In the genomic region with DNA sequence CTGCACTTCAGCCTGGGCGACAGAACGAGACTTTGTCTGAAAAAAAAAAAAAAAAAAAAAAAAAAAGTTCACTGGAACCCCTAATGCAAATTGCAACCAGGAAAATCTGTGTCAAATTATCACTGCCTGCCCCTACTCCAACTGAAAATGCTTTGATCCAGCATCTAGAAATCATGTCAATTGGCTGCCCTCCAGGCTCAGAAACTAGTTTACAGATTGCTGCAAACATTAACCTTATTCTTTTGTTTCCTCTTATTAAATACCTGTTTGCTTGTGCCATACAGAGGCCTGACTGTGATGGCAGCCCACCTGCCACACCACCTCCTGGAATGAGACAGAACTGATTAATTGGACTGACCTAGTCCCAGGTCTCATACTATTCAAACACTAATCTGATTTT, we compare ENCODE assay signal across 19 cellular contexts. TPM values are rescaled to one million over a fixed set of nuclear protein-coding genes. Genes with fewer than 3 reads are reported as not detected.
A peak's percentile ranks its signal among the peaks of the same experiment; 100 is the strongest.
DNase-seq lines count a peak whose midpoint lies in the region; ATAC-seq, FAIRE-seq and TF ChIP-seq lines count a peak whose summit lies in the region.
"Had no signal": no experiment of that assay in that cellular context is flagged by ENCODE, and none has a peak within 500 bp of the region (broad histone marks: within the 10 kb centered on the region; RNA-seq: fewer than 3 reads in every experiment).

No MANE protein-coding gene starts in this region.

- H3K27ac Mint-ChIP-seq in WTC11: 0 out of 2 replicates have a peak overlapping the region, but pooled peaks have one; percentile 4

- TF ChIP-seq CTCF in WTC11 (IDR thresholded peaks at IDR 0.05): no peak
- no peak for TF ChIP-seq CTCF in pancreas (IDR thresholded peaks at IDR 0.05)
- TF ChIP-seq CTCF in thyroid gland (IDR thresholded peaks at IDR 0.05): no peak

- H3K4me1 ChIP-seq in pancreas: no peaks in the 10 kb centered on the region
- no peaks in the 10 kb centered on the region for H3K4me1 ChIP-seq in urinary bladder (ENCODE audit: insufficient read depth)
- H3K4me1 ChIP-seq in thyroid gland: no peaks in the 10 kb centered on the region

- FAIRE-seq in pancreas (lab: Jason Lieb, UNC): no peak
- FAIRE-seq: G401.6, GM19239, RCC 7860 had no signal

- H3K9me3 ChIP-seq in pancreas (no peaks in the 10 kb centered on the region), thyroid gland (no peaks in the 10 kb centered on the region)

- ATAC-seq in WTC11 (no peak), pancreas (peak; percentile 37 to 82 (median 54)), GM21390 (IDR thresholded peaks at IDR 0.05; ENCODE audit: unreplicated experiment) (no peak)
- ATAC-seq: HCT116, Right ventricle myocardium inferior had no signal

- no peak for TF ChIP-seq POLR2A in thyroid gland (IDR thresholded peaks at IDR 0.05)

- H3K4me1 Mint-ChIP-seq in WTC11: peaks cover 12% of the 10 kb centered on the region

- H3K36me3 ChIP-seq in pancreas (no peaks in the 10 kb centered on the region), urinary bladder (ENCODE audit: insufficient read depth) (no peaks in the 10 kb centered on the region), thyroid gland (no peaks in the 10 kb centered on the region)

- peak; percentile 3 for DNase-seq in WTC11 (ENCODE audit: low spot score)
- no peak for DNase-seq in epithelial cell of prostate (ENCODE audit: low read depth, low spot score)
- DNase-seq in pancreas: peak in 3 of 6 donors; percentile 10 to 52 (median 39)
- DNase-seq in thyroid gland: no peak
- no peak for DNase-seq in NCI-H524 (lab: John Stamatoyannopoulos, UW)
- DNase-seq: AML-193, DND-41, GOT3, NCI-H1694 treated with DMSO at 0.1 percent for 48 hours, NCI-H226, NCI-H524 treated with DMSO at 0.1 percent for 48 hours had no signal

- no peaks in the 10 kb centered on the region for H3K36me3 Mint-ChIP-seq in WTC11
- H3K36me3 Mint-ChIP-seq: CD14-positive monocyte had no signal

- H3K4me3 ChIP-seq in pancreas: no peak overlapping the region
- H3K4me3 ChIP-seq in urinary bladder (ENCODE audit: low read depth, low read length): no peak overlapping the region
- no peak overlapping the region for H3K4me3 ChIP-seq in thyroid gland (replicated peaks in 1 of 3)

- H3K9me3 Mint-ChIP-seq in WTC11: no peaks in the 10 kb centered on the region
- H3K9me3 Mint-ChIP-seq: CD14-positive monocyte had no signal

- peak overlapping the region; percentile 45 for H3K27ac ChIP-seq in epithelial cell of prostate
- H3K27ac ChIP-seq in pancreas: no peak overlapping the region
- peak overlapping the region; percentile 38 for H3K27ac ChIP-seq in urinary bladder (ENCODE audit: low read depth)
- no peak overlapping the region for H3K27ac ChIP-seq in thyroid gland

- CTCF ChIA-PET in WTC11 (lab: Charles Lee): interaction anchor here (0.6 to 2.1 kb wide), 8 partner anchors 16 to 237 kb away, joined by 3 to 18 read pairs (median 6); no protein-coding TSS in a partner anchor

- no peaks in the 10 kb centered on the region for H3K27me3 ChIP-seq in pancreas
- no peaks in the 10 kb centered on the region for H3K27me3 ChIP-seq in thyroid gland

- POLR2A ChIA-PET in WTC11 (lab: Charles Lee): no interaction called here

- H3K4me3 Mint-ChIP-seq in WTC11: no peak overlapping the region
- H3K4me3 Mint-ChIP-seq: CD14-positive monocyte had no signal

- intact Hi-C loops in pancreas (cut with DNase I): loop anchor here in 1 of 3 donors (10.0 kb wide), 1 partner anchor 331 kb away; no protein-coding TSS in a partner anchor
- intact Hi-C loops in thyroid gland (cut with DNase I): no loop called here

- 50 to 69% methylated on average over 2 of the region's 2 CpGs for WGBS in pancreas, 2 donors
- 84% methylated on average over 2 of the region's 2 CpGs for WGBS in urinary bladder
- 89 to 93% methylated on average over 2 of the region's 2 CpGs for WGBS in thyroid gland, 2 donors

- H3K27me3 Mint-ChIP-seq in WTC11 (ENCODE audit: low read depth): no peaks in the 10 kb centered on the region

TF ChIP-seq in WTC11, 78 proteins besides CTCF, POLR2A, EP300 and RAD21:
- TF ChIP-seq TP53 (CRISPR knock-in tag; IDR thresholded peaks at IDR 0.05) (no peak), ZNF423 (CRISPR knock-in tag; IDR thresholded peaks at IDR 0.05) (no peak), FOXJ3 (CRISPR knock-in tag; IDR thresholded peaks at IDR 0.05; ENCODE audit: borderline replicate concordance) (no peak), GTF2I (CRISPR knock-in tag; conservative IDR thresholded peaks at IDR 0.05) (no peak), ZNF121 (CRISPR knock-in tag; IDR thresholded peaks at IDR 0.05) (no peak), NFYB (CRISPR knock-in tag; conservative IDR thresholded peaks at IDR 0.05; ENCODE audit: low read depth) (no peak)
- TF ChIP-seq, protein P1, sequence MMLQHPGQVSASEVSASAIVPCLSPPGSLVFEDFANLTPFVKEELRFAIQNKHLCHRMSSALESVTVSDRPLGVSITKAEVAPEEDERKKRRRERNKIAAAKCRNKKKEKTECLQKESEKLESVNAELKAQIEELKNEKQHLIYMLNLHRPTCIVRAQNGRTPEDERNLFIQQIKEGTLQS (CRISPR knock-in tag; conservative IDR thresholded peaks at IDR 0.05): no peak
- TF ChIP-seq, protein P2, sequence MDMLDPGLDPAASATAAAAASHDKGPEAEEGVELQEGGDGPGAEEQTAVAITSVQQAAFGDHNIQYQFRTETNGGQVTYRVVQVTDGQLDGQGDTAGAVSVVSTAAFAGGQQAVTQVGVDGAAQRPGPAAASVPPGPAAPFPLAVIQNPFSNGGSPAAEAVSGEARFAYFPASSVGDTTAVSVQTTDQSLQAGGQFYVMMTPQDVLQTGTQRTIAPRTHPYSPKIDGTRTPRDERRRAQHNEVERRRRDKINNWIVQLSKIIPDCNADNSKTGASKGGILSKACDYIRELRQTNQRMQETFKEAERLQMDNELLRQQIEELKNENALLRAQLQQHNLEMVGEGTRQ (CRISPR knock-in tag; IDR thresholded peaks at IDR 0.05): no peak

RNA-seq across cellular contexts. Expression of gene AKT2, which starts 18.6 kb away (rescaled TPM):
- total RNA-seq in WTC11 (2021) (156 to 174 TPM (median 161 TPM) in 3 replicates), pancreas (10 to 100 TPM; 49.2 to 79.3 (median 54.5) TPM), urinary bladder (98.9 TPM), thyroid gland (100 to 1,000 TPM; 166 to 285 (median 190) TPM)
- polyA plus RNA-seq in pancreas (10 to 100 TPM; 54.8 to 70.1 TPM), urinary bladder (90.1 TPM)

RNA-seq across cellular contexts. Expression of gene C19orf47, which starts 44.4 kb away (rescaled TPM):
- total RNA-seq in WTC11 (2021): 14.7 to 17.2 TPM (median 15.6 TPM) in 3 replicates
- total RNA-seq in pancreas: 1 to 10 TPM; 3.7 to 6.2 (median 5.4) TPM
- 10 to 100 TPM in 1 of 2 donors, 1 to 10 TPM in 1; 8.7 to 10.0 TPM for polyA plus RNA-seq in pancreas
- 4.9 TPM for total RNA-seq in urinary bladder
- polyA plus RNA-seq in urinary bladder: 16.3 TPM
- total RNA-seq in thyroid gland: 10 to 100 TPM in 3 of 4 donors, 1 to 10 TPM in 1; 9.4 to 17.3 (median 17.2) TPM

RNA-seq across cellular contexts. Expression of gene PLD3, which starts 44.7 kb away (rescaled TPM):
- total RNA-seq in WTC11 (2021): 190 to 200 TPM (median 193 TPM) in 3 replicates
- 100 to 1,000 TPM in 3 of 6 donors, 10 to 100 TPM in 3; 87.5 to 123 (median 101) TPM for total RNA-seq in pancreas
- 100 to 1,000 TPM; 157 to 208 TPM for polyA plus RNA-seq in pancreas
- 133 TPM for total RNA-seq in urinary bladder
- 289 TPM for polyA plus RNA-seq in urinary bladder
- total RNA-seq in thyroid gland: 100 to 1,000 TPM; 151 to 258 (median 244) TPM

Comparison
In these comparisons a context has a peak if more than half of its experiments do, and no peak if none do; other contexts are left out.
1. ATAC-seq: peak in pancreas (4 of 4); none in WTC11 (single experiment) and GM21390 (single experiment).
2. H3K27ac ChIP-seq: peak in epithelial cell of prostate (single experiment) and urinary bladder (single experiment); none in pancreas (0 of 4) and thyroid gland (0 of 3).